Comparison of ENCODE assay signal across 1 cellular context in genomic region chr6:52419809-52420667, GRCh38.
TF ChIP-seq lines count a peak whose summit lies in the region.

Gene EFHC1, plus strand, starts transcription at chr6:52420342. Its CDS starts 69 bp downstream, at chr6:52420411.

TF ChIP-seq in K562, 482 proteins besides CTCF, POLR2A, EP300 and RAD21 (continued from another document and continues in another):
- no peak for TF ChIP-seq ZFP1 (CRISPR knock-in tag; IDR thresholded peaks at IDR 0.05)
- no peak; the same call in 1 of the 2 replicates for TF ChIP-seq NFIC (IDR thresholded peaks at IDR 0.05)
- no peak for TF ChIP-seq ZNF511 (CRISPR knock-in tag; IDR thresholded peaks at IDR 0.05)
- no peak for TF ChIP-seq ZBTB2 (IDR thresholded peaks at IDR 0.05)
- TF ChIP-seq YBX1 (IDR thresholded peaks at IDR 0.05), result no peak
- TF ChIP-seq SOX6 (IDR thresholded peaks at IDR 0.05), result no peak
- TF ChIP-seq ZNF280B (CRISPR knock-in tag; IDR thresholded peaks at IDR 0.05), result no peak
- no peak for TF ChIP-seq ZFP30 (CRISPR knock-in tag; IDR thresholded peaks at IDR 0.05; ENCODE audit: borderline replicate concordance)
- no peak for TF ChIP-seq POU5F1 (IDR thresholded peaks at IDR 0.05; ENCODE audit: borderline replicate concordance, low read depth, low read length, partially characterized antibody)
- TF ChIP-seq CGGBP1 (CRISPR knock-in tag; IDR thresholded peaks at IDR 0.05), result no peak
- no peak for TF ChIP-seq FOXK1 (CRISPR knock-in tag; IDR thresholded peaks at IDR 0.05; ENCODE audit: borderline replicate concordance)
- TF ChIP-seq ZNF23 (CRISPR knock-in tag; IDR thresholded peaks at IDR 0.05), result no peak
- peak; percentile 74 to 90 for TF ChIP-seq MAZ (CRISPR knock-in tag; conservative IDR thresholded peaks at IDR 0.05 in 1 of 2, IDR thresholded peaks at IDR 0.05 in 1 of 2)
- TF ChIP-seq TFE3 (CRISPR knock-in tag; IDR thresholded peaks at IDR 0.05), result no peak
- no peak for TF ChIP-seq BRD4 (IDR thresholded peaks at IDR 0.05)
- no peak for TF ChIP-seq GTF3C2 (IDR thresholded peaks at IDR 0.05; ENCODE audit: borderline replicate concordance, extremely low read depth, insufficient read length)
- no peak for TF ChIP-seq PHF21A (IDR thresholded peaks at IDR 0.05; ENCODE audit: borderline replicate concordance, low read depth)
- TF ChIP-seq ZNF445 (CRISPR knock-in tag; IDR thresholded peaks at IDR 0.05; ENCODE audit: low read depth), result no peak
- peak; percentile 99 for TF ChIP-seq FOXJ2 (tag; IDR thresholded peaks at IDR 0.05)
- TF ChIP-seq PCBP1 (IDR thresholded peaks at IDR 0.05; ENCODE audit: low read depth, low read length, poor library complexity, severe bottlenecking), result no peak
- TF ChIP-seq TSHZ1 (CRISPR knock-in tag; IDR thresholded peaks at IDR 0.05), result no peak
- no peak for TF ChIP-seq ZBTB26 (CRISPR knock-in tag; IDR thresholded peaks at IDR 0.05)
- no peak for TF ChIP-seq ZNF263 (CRISPR knock-in tag; IDR thresholded peaks at IDR 0.05; ENCODE audit: borderline replicate concordance)
- TF ChIP-seq TAF1 (IDR thresholded peaks at IDR 0.05; ENCODE audit: control insufficient read depth, extremely low read depth, insufficient read depth, low read length, severe bottlenecking), result peak; percentile 79
- no peak for TF ChIP-seq ZNF589 (CRISPR knock-in tag; IDR thresholded peaks at IDR 0.05; ENCODE audit: low read depth)
- TF ChIP-seq MBD1 (CRISPR knock-in tag; IDR thresholded peaks at IDR 0.05), result no peak
- TF ChIP-seq ZBTB49 (CRISPR knock-in tag; IDR thresholded peaks at IDR 0.05; ENCODE audit: borderline replicate concordance), result no peak
- TF ChIP-seq XRCC5 (IDR thresholded peaks at IDR 0.05; ENCODE audit: low read depth, low read length), result peak; percentile 37; the same call in 1 of the 2 replicates
- TF ChIP-seq HEY1 (CRISPR knock-in tag; IDR thresholded peaks at IDR 0.05; ENCODE audit: borderline replicate concordance), result no peak
- peak; percentile 67 for TF ChIP-seq EGR1 (conservative IDR thresholded peaks at IDR 0.05)
- no peak for TF ChIP-seq CCAR2 (IDR thresholded peaks at IDR 0.05; ENCODE audit: low read depth, low read length)
- peak; percentile 93; the same call in 1 of the 2 replicates for TF ChIP-seq PHF8 (IDR thresholded peaks at IDR 0.05; ENCODE audit: borderline replicate concordance, low read length)
- no peak; the same call in 1 of the 2 replicates for TF ChIP-seq KLF16 (IDR thresholded peaks at IDR 0.05)
- peak; percentile 77 for TF ChIP-seq VEZF1 (CRISPR knock-in tag; IDR thresholded peaks at IDR 0.05)
- no peak for TF ChIP-seq FOXA1 (IDR thresholded peaks at IDR 0.05; ENCODE audit: borderline replicate concordance)
- TF ChIP-seq SIN3A (IDR thresholded peaks at IDR 0.05; ENCODE audit: borderline replicate concordance in 2 of 2, control insufficient read depth in 1 of 2, low read depth in 2 of 2, low read length in 2 of 2), result peak; percentile 89 to 94
- TF ChIP-seq SMARCE1 (IDR thresholded peaks at IDR 0.05), result no peak; the same call in 1 of the 2 replicates
- no peak for TF ChIP-seq TFAM (CRISPR knock-in tag; conservative IDR thresholded peaks at IDR 0.05)
- no peak for TF ChIP-seq SP2 (IDR thresholded peaks at IDR 0.05; ENCODE audit: extremely low read depth, low read depth, low read length, poor library complexity, severe bottlenecking)
